Comparison of ENCODE assay signal across 8 cellular contexts in the genomic region with DNA sequence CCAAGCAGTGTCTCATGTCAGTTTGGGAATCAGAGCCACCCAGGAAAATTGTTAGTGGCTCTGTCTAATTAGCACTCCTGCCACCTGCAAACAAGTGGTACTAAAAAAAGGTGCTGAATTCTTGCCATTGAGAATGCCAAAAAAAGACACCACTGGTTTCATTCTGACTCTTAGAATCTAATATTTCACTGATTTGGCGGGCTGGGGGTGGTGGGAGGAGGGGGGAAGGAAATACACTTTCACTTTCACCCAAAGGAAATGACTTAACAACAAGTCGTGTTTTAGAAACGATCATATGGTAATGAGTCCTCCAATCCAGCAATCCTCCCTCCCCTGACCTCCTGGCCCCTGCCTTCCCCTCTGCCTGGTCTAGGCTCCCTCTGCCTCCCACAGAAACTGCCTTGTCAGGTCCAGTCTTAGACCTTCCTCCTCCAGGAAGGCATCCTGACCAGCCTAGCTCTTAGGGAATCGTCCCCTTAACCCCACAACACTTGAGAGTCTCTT. TPM values are rescaled to one million over a fixed set of nuclear protein-coding genes. Genes with fewer than 3 reads are reported as not detected.
DNase-seq lines count a peak whose midpoint lies in the region; ATAC-seq and TF ChIP-seq lines count a peak whose summit lies in the region.

No MANE protein-coding gene starts in this region.

- CTCF ChIA-PET in Caco-2 (lab: Charles Lee): no interaction called here

- H3K36me3 Mint-ChIP-seq in Caco-2 (ENCODE audit: insufficient read depth, unreplicated experiment) (peaks cover 6% of the 10 kb centered on the region), neural crest cell (ENCODE audit: low read depth) (no peaks in the 10 kb centered on the region)
- peaks cover 6% of the 10 kb centered on the region for H3K36me3 Mint-ChIP-seq in activated T-helper 17 cell treated with anti-CD3 and anti-CD28 coated beads, Interleukin-2, amount 50 U/mL, for 72 hours (ENCODE audit: low read depth)

- no peaks in the 10 kb centered on the region for H3K9me3 ChIP-seq in Caco-2
- H3K9me3 ChIP-seq in KOPT-K1 (ENCODE audit: insufficient read depth, low read length, poor library complexity, severe bottlenecking): no peaks in the 10 kb centered on the region

- TF ChIP-seq CTCF in Caco-2 (IDR thresholded peaks at IDR 0.05; ENCODE audit: insufficient read depth in 1 of 2, low read depth in 1 of 2, low read length in 1 of 2, severe bottlenecking in 1 of 2, unreplicated experiment in 1 of 2) (no peak), neural crest cell (conservative IDR thresholded peaks at IDR 0.05) (no peak)

- no peak overlapping the region for H3K4me3 ChIP-seq in Caco-2 (ENCODE audit: low read depth, low read length)

- H3K9me3 Mint-ChIP-seq in Caco-2 (ENCODE audit: unreplicated experiment) (no peaks in the 10 kb centered on the region), neural crest cell (no peaks in the 10 kb centered on the region)
- no peaks in the 10 kb centered on the region for H3K9me3 Mint-ChIP-seq in activated T-helper 17 cell treated with anti-CD3 and anti-CD28 coated beads, Interleukin-2, amount 50 U/mL, for 72 hours

- H3K36me3 ChIP-seq in Caco-2 (ENCODE audit: control insufficient read depth, insufficient read depth, low read length): no peaks in the 10 kb centered on the region
- H3K36me3 ChIP-seq in KOPT-K1 (ENCODE audit: insufficient read depth, low read length): no peaks in the 10 kb centered on the region

- peak overlapping the region; percentile 23 for H3K27ac Mint-ChIP-seq in Caco-2 (ENCODE audit: unreplicated experiment)
- no peak overlapping the region for H3K27ac Mint-ChIP-seq in activated T-helper 17 cell treated with anti-CD3 and anti-CD28 coated beads, Interleukin-2, amount 50 U/mL, for 72 hours
- H3K27ac Mint-ChIP-seq in neural crest cell (ENCODE audit: unreplicated experiment): peak overlapping the region; percentile 87

- H3K4me1 ChIP-seq in Caco-2: peaks cover 2% of the 10 kb centered on the region

- H3K4me1 Mint-ChIP-seq in Caco-2 (ENCODE audit: low read depth, unreplicated experiment) (peaks cover 7% of the 10 kb centered on the region), neural crest cell (peaks cover 24% of the 10 kb centered on the region)
- peaks cover 16% of the 10 kb centered on the region for H3K4me1 Mint-ChIP-seq in activated T-helper 17 cell treated with anti-CD3 and anti-CD28 coated beads, Interleukin-2, amount 50 U/mL, for 72 hours

- H3K27ac ChIP-seq in KOPT-K1 (ENCODE audit: low read depth, low read length, poor library complexity, severe bottlenecking): peak overlapping the region; percentile 58

- H3K4me3 Mint-ChIP-seq in Caco-2 (ENCODE audit: unreplicated experiment) (no peak overlapping the region), neural crest cell (peak overlapping the region; percentile 76)
- H3K4me3 Mint-ChIP-seq in activated T-helper 17 cell treated with anti-CD3 and anti-CD28 coated beads, Interleukin-2, amount 50 U/mL, for 72 hours: peak overlapping the region; percentile 53

- POLR2A ChIA-PET in Caco-2 (lab: Charles Lee): no interaction called here

- H3K27me3 ChIP-seq in Caco-2 (replicated peaks; ENCODE audit: control insufficient read depth, insufficient read depth, low read length): peaks cover 2% of the 10 kb centered on the region

- intact Hi-C loops in Caco-2 (cut with micrococcal nuclease; ENCODE audit: unreplicated experiment): no loop called here

- BruUV-seq in Caco-2 (replicated peaks; lab: Mats Ljungman, UMichigan): no TSS peak

- ATAC-seq in GM21447 (IDR thresholded peaks at IDR 0.05; ENCODE audit: unreplicated experiment): peak; percentile 48
- ATAC-seq in activated T-helper 17 cell treated with anti-CD3 and anti-CD28 coated beads, Interleukin-2, amount 50 U/mL, for 72 hours (replicated peaks): peak; percentile 53

- peaks cover 29% of the 10 kb centered on the region for H3K27me3 Mint-ChIP-seq in Caco-2 (ENCODE audit: insufficient read depth, unreplicated experiment)
- peaks cover 38% of the 10 kb centered on the region for H3K27me3 Mint-ChIP-seq in activated T-helper 17 cell treated with anti-CD3 and anti-CD28 coated beads, Interleukin-2, amount 50 U/mL, for 72 hours
- H3K27me3 Mint-ChIP-seq in neural crest cell (ENCODE audit: low read depth): peaks cover 25% of the 10 kb centered on the region

- DNase-seq in Caco-2 (no peak), neural crest cell (ENCODE audit: low read depth, low spot score) (no peak), Ammon's horn (ENCODE audit: low spot score) (no peak), midbrain (lab: John Stamatoyannopoulos, UW) (no peak), DMS 273 treated with DMSO at 0.1 percent for 48 hours (lab: John Stamatoyannopoulos, UW) (no peak)

RNA-seq across cellular contexts. Expression of a gene that starts 4.4 kb away (rescaled TPM):
- total RNA-seq in Caco-2 (2022) (0.61 and 0.81 TPM in 2 replicates), neural crest cell (7.3 and 8.4 TPM in 2 replicates)
- under 1 TPM; 0.26 to 0.56 TPM for total RNA-seq in activated T-helper 17 cell treated with anti-CD3 and anti-CD28 coated beads, Interleukin-2, amount 50 U/mL, for 72 hours
